ENCODE assay signal across 1 cellular context in the genomic region with DNA sequence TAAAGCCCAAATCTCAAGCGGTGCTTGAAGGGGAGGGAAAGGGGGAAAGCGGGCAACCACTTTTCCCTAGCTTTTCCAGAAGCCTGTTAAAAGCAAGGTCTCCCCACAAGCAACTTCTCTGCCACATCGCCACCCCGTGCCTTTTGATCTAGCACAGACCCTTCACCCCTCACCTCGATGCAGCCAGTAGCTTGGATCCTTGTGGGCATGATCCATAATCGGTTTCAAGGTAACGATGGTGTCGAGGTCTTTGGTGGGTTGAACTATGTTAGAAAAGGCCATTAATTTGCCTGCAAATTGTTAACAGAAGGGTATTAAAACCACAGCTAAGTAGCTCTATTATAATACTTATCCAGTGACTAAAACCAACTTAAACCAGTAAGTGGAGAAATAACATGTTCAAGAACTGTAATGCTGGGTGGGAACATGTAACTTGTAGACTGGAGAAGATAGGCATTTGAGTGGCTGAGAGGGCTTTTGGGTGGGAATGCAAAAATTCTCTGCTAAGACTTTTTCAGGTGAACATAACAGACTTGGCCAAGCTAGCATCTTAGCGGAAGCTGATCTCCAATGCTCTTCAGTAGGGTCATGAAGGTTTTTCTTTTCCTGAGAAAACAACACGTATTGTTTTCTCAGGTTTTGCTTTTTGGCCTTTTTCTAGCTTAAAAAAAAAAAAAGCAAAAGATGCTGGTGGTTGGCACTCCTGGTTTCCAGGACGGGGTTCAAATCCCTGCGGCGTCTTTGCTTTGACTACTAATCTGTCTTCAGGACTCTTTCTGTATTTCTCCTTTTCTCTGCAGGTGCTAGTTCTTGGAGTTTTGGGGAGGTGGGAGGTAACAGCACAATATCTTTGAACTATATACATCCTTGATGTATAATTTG.
TF ChIP-seq lines count a peak whose summit lies in the region.

No MANE protein-coding gene starts in this region.

TF ChIP-seq in HepG2, 621 proteins besides CTCF, POLR2A, EP300 and RAD21:
- TF ChIP-seq STAT5B (CRISPR knock-in tag; IDR thresholded peaks at IDR 0.05) (no peak), NFIB (CRISPR knock-in tag; IDR thresholded peaks at IDR 0.05; ENCODE audit: borderline replicate concordance) (no peak), HDAC1 (CRISPR knock-in tag; IDR thresholded peaks at IDR 0.05) (no peak), ZNF761 (CRISPR knock-in tag; conservative IDR thresholded peaks at IDR 0.05) (no peak), GATAD1 (CRISPR knock-in tag; IDR thresholded peaks at IDR 0.05) (no peak), POLR2G (IDR thresholded peaks at IDR 0.05; ENCODE audit: low read depth, low read length) (peak; percentile 53), BHLHE40 (IDR thresholded peaks at IDR 0.05; ENCODE audit: low read length) (no peak), NCOR1 (IDR thresholded peaks at IDR 0.05; ENCODE audit: borderline replicate concordance, low read length) (no peak), CENPX (CRISPR knock-in tag; IDR thresholded peaks at IDR 0.05) (no peak), FOXK1 (CRISPR knock-in tag; IDR thresholded peaks at IDR 0.05; ENCODE audit: borderline replicate concordance, low read depth) (no peak), FOXP1 (IDR thresholded peaks at IDR 0.05) (no peak), FOXP1 (CRISPR knock-in tag; IDR thresholded peaks at IDR 0.05) (no peak), PTBP1 (IDR thresholded peaks at IDR 0.05; ENCODE audit: low read depth, low read length, poor library complexity, severe bottlenecking) (no peak), ZFP37 (CRISPR knock-in tag; IDR thresholded peaks at IDR 0.05; ENCODE audit: borderline replicate concordance) (no peak), RBM22 (optimal IDR thresholded peaks at IDR 0.05; ENCODE audit: low read length) (peak; percentile 96), SMC3 (IDR thresholded peaks at IDR 0.05; ENCODE audit: low read length) (no peak), PAWR (CRISPR knock-in tag; IDR thresholded peaks at IDR 0.05; ENCODE audit: borderline replicate concordance) (no peak), KLF12 (CRISPR knock-in tag; IDR thresholded peaks at IDR 0.05; ENCODE audit: borderline replicate concordance) (no peak), EEA1 (CRISPR knock-in tag; IDR thresholded peaks at IDR 0.05; ENCODE audit: borderline replicate concordance) (no peak), ZNF577 (CRISPR knock-in tag; IDR thresholded peaks at IDR 0.05; ENCODE audit: borderline replicate concordance, low read depth) (no peak), DNMT3B (CRISPR knock-in tag; conservative IDR thresholded peaks at IDR 0.05) (0 out of 2 replicates have a peak, but pooled peaks have one; percentile 7), ASH2L (IDR thresholded peaks at IDR 0.05; ENCODE audit: insufficient read length, low read depth, low read length) (peak; percentile 33), ZNF326 (CRISPR knock-in tag; IDR thresholded peaks at IDR 0.05; ENCODE audit: borderline replicate concordance) (no peak), CAMTA2 (CRISPR knock-in tag; IDR thresholded peaks at IDR 0.05; ENCODE audit: borderline replicate concordance) (no peak), MBD4 (IDR thresholded peaks at IDR 0.05; ENCODE audit: borderline replicate concordance, low read length) (peak; percentile 42; the same call in 1 of the 2 replicates), NFIC (IDR thresholded peaks at IDR 0.05; ENCODE audit: low read length) (no peak), RBFOX2 (IDR thresholded peaks at IDR 0.05; ENCODE audit: low read depth, low read length) (peak; percentile 48), SMAD1 (CRISPR knock-in tag; IDR thresholded peaks at IDR 0.05; ENCODE audit: borderline replicate concordance, low read depth) (no peak), SP1 (IDR thresholded peaks at IDR 0.05) (no peak), SP1 (CRISPR knock-in tag; IDR thresholded peaks at IDR 0.05) (no peak), HOXA9 (CRISPR knock-in tag; IDR thresholded peaks at IDR 0.05; ENCODE audit: borderline replicate concordance) (no peak), MIER3 (CRISPR knock-in tag; IDR thresholded peaks at IDR 0.05; ENCODE audit: borderline replicate concordance) (no peak), ZKSCAN5 (CRISPR knock-in tag; IDR thresholded peaks at IDR 0.05) (no peak), NR2C2 (CRISPR knock-in tag; IDR thresholded peaks at IDR 0.05; ENCODE audit: borderline replicate concordance) (no peak), POLR2AphosphoS2 (IDR thresholded peaks at IDR 0.05; ENCODE audit: low read depth, low read length) (peak; percentile 88; the same call in 1 of the 2 replicates), ZEB1 (IDR thresholded peaks at IDR 0.05; ENCODE audit: insufficient replicate concordance, low read depth) (no peak)
- TF ChIP-seq, protein P1, sequence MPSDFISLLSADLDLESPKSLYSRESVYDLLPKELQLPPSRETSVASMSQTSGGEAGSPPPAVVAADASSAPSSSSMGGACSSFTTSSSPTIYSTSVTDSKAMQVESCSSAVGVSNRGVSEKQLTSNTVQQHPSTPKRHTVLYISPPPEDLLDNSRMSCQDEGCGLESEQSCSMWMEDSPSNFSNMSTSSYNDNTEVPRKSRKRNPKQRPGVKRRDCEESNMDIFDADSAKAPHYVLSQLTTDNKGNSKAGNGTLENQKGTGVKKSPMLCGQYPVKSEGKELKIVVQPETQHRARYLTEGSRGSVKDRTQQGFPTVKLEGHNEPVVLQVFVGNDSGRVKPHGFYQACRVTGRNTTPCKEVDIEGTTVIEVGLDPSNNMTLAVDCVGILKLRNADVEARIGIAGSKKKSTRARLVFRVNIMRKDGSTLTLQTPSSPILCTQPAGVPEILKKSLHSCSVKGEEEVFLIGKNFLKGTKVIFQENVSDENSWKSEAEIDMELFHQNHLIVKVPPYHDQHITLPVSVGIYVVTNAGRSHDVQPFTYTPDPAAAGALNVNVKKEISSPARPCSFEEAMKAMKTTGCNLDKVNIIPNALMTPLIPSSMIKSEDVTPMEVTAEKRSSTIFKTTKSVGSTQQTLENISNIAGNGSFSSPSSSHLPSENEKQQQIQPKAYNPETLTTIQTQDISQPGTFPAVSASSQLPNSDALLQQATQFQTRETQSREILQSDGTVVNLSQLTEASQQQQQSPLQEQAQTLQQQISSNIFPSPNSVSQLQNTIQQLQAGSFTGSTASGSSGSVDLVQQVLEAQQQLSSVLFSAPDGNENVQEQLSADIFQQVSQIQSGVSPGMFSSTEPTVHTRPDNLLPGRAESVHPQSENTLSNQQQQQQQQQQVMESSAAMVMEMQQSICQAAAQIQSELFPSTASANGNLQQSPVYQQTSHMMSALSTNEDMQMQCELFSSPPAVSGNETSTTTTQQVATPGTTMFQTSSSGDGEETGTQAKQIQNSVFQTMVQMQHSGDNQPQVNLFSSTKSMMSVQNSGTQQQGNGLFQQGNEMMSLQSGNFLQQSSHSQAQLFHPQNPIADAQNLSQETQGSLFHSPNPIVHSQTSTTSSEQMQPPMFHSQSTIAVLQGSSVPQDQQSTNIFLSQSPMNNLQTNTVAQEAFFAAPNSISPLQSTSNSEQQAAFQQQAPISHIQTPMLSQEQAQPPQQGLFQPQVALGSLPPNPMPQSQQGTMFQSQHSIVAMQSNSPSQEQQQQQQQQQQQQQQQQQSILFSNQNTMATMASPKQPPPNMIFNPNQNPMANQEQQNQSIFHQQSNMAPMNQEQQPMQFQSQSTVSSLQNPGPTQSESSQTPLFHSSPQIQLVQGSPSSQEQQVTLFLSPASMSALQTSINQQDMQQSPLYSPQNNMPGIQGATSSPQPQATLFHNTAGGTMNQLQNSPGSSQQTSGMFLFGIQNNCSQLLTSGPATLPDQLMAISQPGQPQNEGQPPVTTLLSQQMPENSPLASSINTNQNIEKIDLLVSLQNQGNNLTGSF (CRISPR knock-in tag; IDR thresholded peaks at IDR 0.05): no peak
- TF ChIP-seq, protein P2, sequence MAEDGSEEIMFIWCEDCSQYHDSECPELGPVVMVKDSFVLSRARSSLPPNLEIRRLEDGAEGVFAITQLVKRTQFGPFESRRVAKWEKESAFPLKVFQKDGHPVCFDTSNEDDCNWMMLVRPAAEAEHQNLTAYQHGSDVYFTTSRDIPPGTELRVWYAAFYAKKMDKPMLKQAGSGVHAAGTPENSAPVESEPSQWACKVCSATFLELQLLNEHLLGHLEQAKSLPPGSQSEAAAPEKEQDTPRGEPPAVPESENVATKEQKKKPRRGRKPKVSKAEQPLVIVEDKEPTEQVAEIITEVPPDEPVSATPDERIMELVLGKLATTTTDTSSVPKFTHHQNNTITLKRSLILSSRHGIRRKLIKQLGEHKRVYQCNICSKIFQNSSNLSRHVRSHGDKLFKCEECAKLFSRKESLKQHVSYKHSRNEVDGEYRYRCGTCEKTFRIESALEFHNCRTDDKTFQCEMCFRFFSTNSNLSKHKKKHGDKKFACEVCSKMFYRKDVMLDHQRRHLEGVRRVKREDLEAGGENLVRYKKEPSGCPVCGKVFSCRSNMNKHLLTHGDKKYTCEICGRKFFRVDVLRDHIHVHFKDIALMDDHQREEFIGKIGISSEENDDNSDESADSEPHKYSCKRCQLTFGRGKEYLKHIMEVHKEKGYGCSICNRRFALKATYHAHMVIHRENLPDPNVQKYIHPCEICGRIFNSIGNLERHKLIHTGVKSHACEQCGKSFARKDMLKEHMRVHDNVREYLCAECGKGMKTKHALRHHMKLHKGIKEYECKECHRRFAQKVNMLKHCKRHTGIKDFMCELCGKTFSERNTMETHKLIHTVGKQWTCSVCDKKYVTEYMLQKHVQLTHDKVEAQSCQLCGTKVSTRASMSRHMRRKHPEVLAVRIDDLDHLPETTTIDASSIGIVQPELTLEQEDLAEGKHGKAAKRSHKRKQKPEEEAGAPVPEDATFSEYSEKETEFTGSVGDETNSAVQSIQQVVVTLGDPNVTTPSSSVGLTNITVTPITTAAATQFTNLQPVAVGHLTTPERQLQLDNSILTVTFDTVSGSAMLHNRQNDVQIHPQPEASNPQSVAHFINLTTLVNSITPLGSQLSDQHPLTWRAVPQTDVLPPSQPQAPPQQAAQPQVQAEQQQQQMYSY (CRISPR knock-in tag; IDR thresholded peaks at IDR 0.05): no peak
- TF ChIP-seq, protein P3, sequence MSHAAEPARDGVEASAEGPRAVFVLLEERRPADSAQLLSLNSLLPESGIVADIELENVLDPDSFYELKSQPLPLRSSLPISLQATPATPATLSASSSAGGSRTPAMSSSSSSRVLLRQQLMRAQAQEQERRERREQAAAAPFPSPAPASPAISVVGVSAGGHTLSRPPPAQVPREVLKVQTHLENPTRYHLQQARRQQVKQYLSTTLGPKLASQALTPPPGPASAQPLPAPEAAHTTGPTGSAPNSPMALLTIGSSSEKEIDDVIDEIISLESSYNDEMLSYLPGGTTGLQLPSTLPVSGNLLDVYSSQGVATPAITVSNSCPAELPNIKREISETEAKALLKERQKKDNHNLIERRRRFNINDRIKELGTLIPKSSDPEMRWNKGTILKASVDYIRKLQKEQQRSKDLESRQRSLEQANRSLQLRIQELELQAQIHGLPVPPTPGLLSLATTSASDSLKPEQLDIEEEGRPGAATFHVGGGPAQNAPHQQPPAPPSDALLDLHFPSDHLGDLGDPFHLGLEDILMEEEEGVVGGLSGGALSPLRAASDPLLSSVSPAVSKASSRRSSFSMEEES (CRISPR knock-in tag; IDR thresholded peaks at IDR 0.05): no peak
- TF ChIP-seq, protein P4, sequence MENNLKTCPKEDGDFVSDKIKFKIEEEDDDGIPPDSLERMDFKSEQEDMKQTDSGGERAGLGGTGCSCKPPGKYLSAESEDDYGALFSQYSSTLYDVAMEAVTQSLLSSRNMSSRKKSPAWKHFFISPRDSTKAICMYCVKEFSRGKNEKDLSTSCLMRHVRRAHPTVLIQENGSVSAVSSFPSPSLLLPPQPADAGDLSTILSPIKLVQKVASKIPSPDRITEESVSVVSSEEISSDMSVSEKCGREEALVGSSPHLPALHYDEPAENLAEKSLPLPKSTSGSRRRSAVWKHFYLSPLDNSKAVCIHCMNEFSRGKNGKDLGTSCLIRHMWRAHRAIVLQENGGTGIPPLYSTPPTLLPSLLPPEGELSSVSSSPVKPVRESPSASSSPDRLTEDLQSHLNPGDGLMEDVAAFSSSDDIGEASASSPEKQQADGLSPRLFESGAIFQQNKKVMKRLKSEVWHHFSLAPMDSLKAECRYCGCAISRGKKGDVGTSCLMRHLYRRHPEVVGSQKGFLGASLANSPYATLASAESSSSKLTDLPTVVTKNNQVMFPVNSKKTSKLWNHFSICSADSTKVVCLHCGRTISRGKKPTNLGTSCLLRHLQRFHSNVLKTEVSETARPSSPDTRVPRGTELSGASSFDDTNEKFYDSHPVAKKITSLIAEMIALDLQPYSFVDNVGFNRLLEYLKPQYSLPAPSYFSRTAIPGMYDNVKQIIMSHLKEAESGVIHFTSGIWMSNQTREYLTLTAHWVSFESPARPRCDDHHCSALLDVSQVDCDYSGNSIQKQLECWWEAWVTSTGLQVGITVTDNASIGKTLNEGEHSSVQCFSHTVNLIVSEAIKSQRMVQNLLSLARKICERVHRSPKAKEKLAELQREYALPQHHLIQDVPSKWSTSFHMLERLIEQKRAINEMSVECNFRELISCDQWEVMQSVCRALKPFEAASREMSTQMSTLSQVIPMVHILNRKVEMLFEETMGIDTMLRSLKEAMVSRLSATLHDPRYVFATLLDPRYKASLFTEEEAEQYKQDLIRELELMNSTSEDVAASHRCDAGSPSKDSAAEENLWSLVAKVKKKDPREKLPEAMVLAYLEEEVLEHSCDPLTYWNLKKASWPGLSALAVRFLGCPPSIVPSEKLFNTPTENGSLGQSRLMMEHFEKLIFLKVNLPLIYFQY (CRISPR knock-in tag; IDR thresholded peaks at IDR 0.05; ENCODE audit: borderline replicate concordance): no peak
TF ChIP-seq in HepG2: peak in this region for 7.
